Comparison of ENCODE assay signal across 13 cellular contexts in genomic region chr13:39196957-39197644, GRCh38.
DNase-seq lines count a peak whose midpoint lies in the region; ATAC-seq and TF ChIP-seq lines count a peak whose summit lies in the region.
"Had no signal": no experiment of that assay in that cellular context is flagged by ENCODE, and none has a peak within 500 bp of the region (broad histone marks: within the 10 kb centered on the region; RNA-seq: fewer than 3 reads in every experiment).

No MANE protein-coding gene starts in this region.

- H3K4me3 Mint-ChIP-seq in T-helper 17 cell = no peak overlapping the region
- H3K4me3 Mint-ChIP-seq: endodermal cell had no signal

- H3K4me1 Mint-ChIP-seq in T-helper 17 cell = no peaks in the 10 kb centered on the region

- peaks cover 13% of the 10 kb centered on the region for H3K27me3 Mint-ChIP-seq in T-helper 17 cell

- intact Hi-C loops in heart right ventricle (cut with DNase I) = loop anchor here in 1 of 10 donors (2.0 kb wide), 1 partner anchor 58 kb away; no protein-coding TSS in a partner anchor
- intact Hi-C loops in Right ventricle myocardium inferior (cut with DNase I) = no loop called here

- H3K27me3 ChIP-seq in heart right ventricle = no peaks in the 10 kb centered on the region

- no peak for DNase-seq in heart right ventricle
- DNase-seq in Right ventricle myocardium inferior (ENCODE audit: missing footprints) = no peak
- no peak for DNase-seq in stimulated activated naive CD8-positive, alpha-beta T cell treated with anti-CD3 and anti-CD28 coated beads, Interleukin-15, Interleukin-2, amounts not matched to agents 100 U/mL and 50 U/mL, for 24 hours
- no peak for DNase-seq in NCI-H2196 treated with DMSO at 0.1 percent for 48 hours (lab: John Stamatoyannopoulos, UW; ENCODE audit: unreplicated experiment)
- DNase-seq in midbrain (lab: John Stamatoyannopoulos, UW) = no peak
- DNase-seq in T-helper 17 cell = no peak
- DNase-seq: endodermal cell, NCI-H2171, SW 1271, trophoblast cell had no signal

- H3K36me3 ChIP-seq in heart right ventricle = no peaks in the 10 kb centered on the region

- no peaks in the 10 kb centered on the region for H3K36me3 Mint-ChIP-seq in T-helper 17 cell (ENCODE audit: low read depth)

- peak in 7 of 8 donors; percentile 29 to 71 (median 61) for ATAC-seq in heart right ventricle
- no peak for ATAC-seq in Right ventricle myocardium inferior
- ATAC-seq in GM21576 (IDR thresholded peaks at IDR 0.05; ENCODE audit: unreplicated experiment) = peak; percentile 65
- peak; percentile 81 for ATAC-seq in HG03565 (IDR thresholded peaks at IDR 0.05; ENCODE audit: unreplicated experiment)
- peak; percentile 59 for ATAC-seq in stimulated activated naive CD8-positive, alpha-beta T cell treated with anti-CD3 and anti-CD28 coated beads, Interleukin-15, Interleukin-2, amounts not matched to agents 100 U/mL and 50 U/mL, for 24 hours
- no peak for ATAC-seq in T-helper 17 cell

- peak overlapping the region in 8 of 10 donors; percentile 11 to 52 (median 42) for H3K27ac ChIP-seq in heart right ventricle
- H3K27ac ChIP-seq: C4-2B had no signal

- no peak overlapping the region for H3K27ac Mint-ChIP-seq in T-helper 17 cell
- H3K27ac Mint-ChIP-seq: endodermal cell had no signal

- TF ChIP-seq CTCF in heart right ventricle (IDR thresholded peaks at IDR 0.05) = no peak

- 28 to 30% methylated on average over 5 of the region's 5 CpGs for WGBS in heart right ventricle, 2 donors

- H3K4me1 ChIP-seq in heart right ventricle = peaks cover 0 to 28% (median 12%) of the 10 kb centered on the region in 9 donors

- no peaks in the 10 kb centered on the region for H3K9me3 ChIP-seq in heart right ventricle
- no peaks in the 10 kb centered on the region for H3K9me3 ChIP-seq in T-helper 17 cell (ENCODE audit: control insufficient read depth, low read length, poor library complexity, severe bottlenecking)

- H3K4me3 ChIP-seq in heart right ventricle = no peak overlapping the region

Comparison
In these comparisons a context has a peak if more than half of its experiments do, and no peak if none do; other contexts are left out.
1. ATAC-seq: peak in heart right ventricle (7 of 8), GM21576 (single experiment), HG03565 (single experiment) and stimulated activated naive CD8-positive, alpha-beta T cell treated with anti-CD3 and anti-CD28 coated beads, Interleukin-15, Interleukin-2, amounts not matched to agents 100 U/mL and 50 U/mL, for 24 hours (single experiment); none in Right ventricle myocardium inferior (single experiment) and T-helper 17 cell (single experiment).